1 cellular context compared by ENCODE assay signal in genomic region chr2:158024288-158024898, GRCh38.
TF ChIP-seq lines count a peak whose summit lies in the region.

No MANE protein-coding gene starts in this region.

TF ChIP-seq in WTC11, 78 proteins besides CTCF, POLR2A, EP300 and RAD21 (continued from another document):
- TF ChIP-seq, protein P1, sequence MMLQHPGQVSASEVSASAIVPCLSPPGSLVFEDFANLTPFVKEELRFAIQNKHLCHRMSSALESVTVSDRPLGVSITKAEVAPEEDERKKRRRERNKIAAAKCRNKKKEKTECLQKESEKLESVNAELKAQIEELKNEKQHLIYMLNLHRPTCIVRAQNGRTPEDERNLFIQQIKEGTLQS (CRISPR knock-in tag; conservative IDR thresholded peaks at IDR 0.05): no peak
- no peak for TF ChIP-seq GABPB1 (CRISPR knock-in tag; IDR thresholded peaks at IDR 0.05)
- TF ChIP-seq, protein P2, sequence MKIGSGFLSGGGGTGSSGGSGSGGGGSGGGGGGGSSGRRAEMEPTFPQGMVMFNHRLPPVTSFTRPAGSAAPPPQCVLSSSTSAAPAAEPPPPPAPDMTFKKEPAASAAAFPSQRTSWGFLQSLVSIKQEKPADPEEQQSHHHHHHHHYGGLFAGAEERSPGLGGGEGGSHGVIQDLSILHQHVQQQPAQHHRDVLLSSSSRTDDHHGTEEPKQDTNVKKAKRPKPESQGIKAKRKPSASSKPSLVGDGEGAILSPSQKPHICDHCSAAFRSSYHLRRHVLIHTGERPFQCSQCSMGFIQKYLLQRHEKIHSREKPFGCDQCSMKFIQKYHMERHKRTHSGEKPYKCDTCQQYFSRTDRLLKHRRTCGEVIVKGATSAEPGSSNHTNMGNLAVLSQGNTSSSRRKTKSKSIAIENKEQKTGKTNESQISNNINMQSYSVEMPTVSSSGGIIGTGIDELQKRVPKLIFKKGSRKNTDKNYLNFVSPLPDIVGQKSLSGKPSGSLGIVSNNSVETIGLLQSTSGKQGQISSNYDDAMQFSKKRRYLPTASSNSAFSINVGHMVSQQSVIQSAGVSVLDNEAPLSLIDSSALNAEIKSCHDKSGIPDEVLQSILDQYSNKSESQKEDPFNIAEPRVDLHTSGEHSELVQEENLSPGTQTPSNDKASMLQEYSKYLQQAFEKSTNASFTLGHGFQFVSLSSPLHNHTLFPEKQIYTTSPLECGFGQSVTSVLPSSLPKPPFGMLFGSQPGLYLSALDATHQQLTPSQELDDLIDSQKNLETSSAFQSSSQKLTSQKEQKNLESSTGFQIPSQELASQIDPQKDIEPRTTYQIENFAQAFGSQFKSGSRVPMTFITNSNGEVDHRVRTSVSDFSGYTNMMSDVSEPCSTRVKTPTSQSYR (CRISPR knock-in tag; IDR thresholded peaks at IDR 0.05): no peak
- TF ChIP-seq, protein P3, sequence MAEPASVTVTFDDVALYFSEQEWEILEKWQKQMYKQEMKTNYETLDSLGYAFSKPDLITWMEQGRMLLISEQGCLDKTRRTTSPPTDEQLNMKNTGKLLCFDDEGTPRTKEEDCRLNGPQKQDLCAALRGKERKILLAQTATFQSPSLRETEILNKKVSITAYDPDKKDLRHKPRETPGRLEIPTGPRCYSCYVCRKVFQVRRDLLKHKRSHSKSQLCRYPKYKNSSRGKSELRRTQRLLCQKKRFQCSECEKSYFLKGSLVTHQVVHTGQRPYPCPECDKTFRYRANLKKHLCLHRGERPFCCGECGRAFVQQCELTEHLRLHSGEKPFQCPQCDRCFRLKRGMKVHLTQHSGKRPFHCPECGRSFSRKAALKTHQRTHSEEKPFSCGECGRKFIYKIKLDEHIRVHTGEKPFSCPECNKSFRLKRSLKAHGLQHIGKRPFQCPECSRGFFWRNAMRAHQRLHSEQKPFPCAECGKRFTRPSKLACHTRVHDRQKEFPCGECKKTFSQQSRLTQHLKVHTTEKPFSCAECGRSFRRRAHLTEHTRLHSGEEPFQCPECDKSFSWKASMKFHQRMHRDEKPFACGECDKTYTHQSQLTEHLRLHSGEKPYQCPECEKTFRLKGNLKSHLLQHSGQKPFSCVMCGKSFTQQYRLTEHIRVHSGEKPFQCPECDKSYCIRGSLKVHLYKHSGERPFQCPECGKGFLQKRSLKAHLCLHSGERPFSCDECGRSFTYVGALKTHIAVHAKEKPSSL (CRISPR knock-in tag; conservative IDR thresholded peaks at IDR 0.05): no peak
- no peak for TF ChIP-seq ESRRA (CRISPR knock-in tag; IDR thresholded peaks at IDR 0.05; ENCODE audit: borderline replicate concordance)
- TF ChIP-seq CBFB (CRISPR knock-in tag; IDR thresholded peaks at IDR 0.05; ENCODE audit: low read depth): no peak
- TF ChIP-seq, protein P4, sequence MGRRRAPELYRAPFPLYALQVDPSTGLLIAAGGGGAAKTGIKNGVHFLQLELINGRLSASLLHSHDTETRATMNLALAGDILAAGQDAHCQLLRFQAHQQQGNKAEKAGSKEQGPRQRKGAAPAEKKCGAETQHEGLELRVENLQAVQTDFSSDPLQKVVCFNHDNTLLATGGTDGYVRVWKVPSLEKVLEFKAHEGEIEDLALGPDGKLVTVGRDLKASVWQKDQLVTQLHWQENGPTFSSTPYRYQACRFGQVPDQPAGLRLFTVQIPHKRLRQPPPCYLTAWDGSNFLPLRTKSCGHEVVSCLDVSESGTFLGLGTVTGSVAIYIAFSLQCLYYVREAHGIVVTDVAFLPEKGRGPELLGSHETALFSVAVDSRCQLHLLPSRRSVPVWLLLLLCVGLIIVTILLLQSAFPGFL (CRISPR knock-in tag; IDR thresholded peaks at IDR 0.05; ENCODE audit: borderline replicate concordance): no peak
- TF ChIP-seq E2F5 (CRISPR knock-in tag; IDR thresholded peaks at IDR 0.05): no peak
- no peak for TF ChIP-seq ZNF121 (CRISPR knock-in tag; IDR thresholded peaks at IDR 0.05)
